Comparison of ENCODE assay signal across 9 cellular contexts in the genomic region with DNA sequence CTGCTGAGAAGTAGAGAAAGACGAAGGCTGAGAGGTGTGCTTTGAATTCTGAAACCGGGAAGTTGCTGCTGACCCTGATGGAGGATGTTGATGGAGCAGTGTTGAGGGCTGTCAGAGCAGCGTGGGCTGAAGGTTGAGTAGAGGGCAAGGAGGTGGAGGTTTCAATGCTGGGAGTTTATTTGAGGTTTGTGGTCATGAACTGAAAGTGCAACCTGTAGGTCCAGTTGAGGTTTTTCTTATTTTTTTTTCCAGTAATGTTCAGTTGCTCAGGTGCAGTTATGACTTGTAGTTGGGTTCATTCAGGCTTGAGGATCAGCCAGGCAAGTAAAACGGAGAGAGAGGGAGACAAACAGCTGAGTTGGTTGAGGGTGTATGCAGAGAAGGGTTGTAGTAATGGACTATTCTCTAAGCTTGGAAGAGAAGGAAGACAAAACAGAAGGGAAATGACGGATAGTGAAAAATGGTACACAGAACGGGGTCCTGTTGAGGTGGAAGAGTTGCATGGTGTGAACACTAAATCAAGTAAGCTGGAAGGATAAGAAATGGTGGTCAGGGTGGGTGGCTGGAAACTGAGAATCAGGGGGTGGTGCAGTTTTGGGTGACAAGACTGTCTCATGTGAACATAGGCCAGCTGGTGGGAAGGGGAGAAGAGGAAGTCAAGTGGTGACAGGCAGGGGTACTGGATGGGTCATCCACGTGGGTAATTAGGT. TPM values are rescaled to one million over a fixed set of nuclear protein-coding genes. Genes with fewer than 3 reads are reported as not detected.
DNase-seq lines count a peak whose midpoint lies in the region; ATAC-seq and TF ChIP-seq lines count a peak whose summit lies in the region.
"Had no signal": no experiment of that assay in that cellular context is flagged by ENCODE, and none has a peak within 500 bp of the region (broad histone marks: within the 10 kb centered on the region; RNA-seq: fewer than 3 reads in every experiment).

No MANE protein-coding gene starts in this region.

- ATAC-seq in GM21515 (IDR thresholded peaks at IDR 0.05; ENCODE audit: unreplicated experiment) (peak; percentile 69), Right ventricle myocardium superior (ENCODE audit: poor library complexity) (no peak)
- peak; percentile 92 for ATAC-seq in central memory CD8-positive, alpha-beta T cell (replicated peaks; ENCODE audit: extremely low read depth, poor library complexity, severe bottlenecking)

- no peaks in the 10 kb centered on the region for H3K9me3 ChIP-seq in BE2C

- H3K4me3 Mint-ChIP-seq in central memory CD8-positive, alpha-beta T cell, result peak overlapping the region; percentile 44

- H3K4me1 Mint-ChIP-seq in central memory CD8-positive, alpha-beta T cell, result peaks cover 21% of the 10 kb centered on the region

- H3K4me1 ChIP-seq in BE2C, result no peaks in the 10 kb centered on the region

- in situ Hi-C loops in KBM-7 (cut with MboI; ENCODE audit: low pct_unique_long_range_greater_than_20kb, low sequenced_read_pairs), result no loop called here

- peak overlapping the region; percentile 66 for H3K27ac Mint-ChIP-seq in central memory CD8-positive, alpha-beta T cell (ENCODE audit: low read depth)

- H3K27me3 Mint-ChIP-seq in central memory CD8-positive, alpha-beta T cell, result no peaks in the 10 kb centered on the region

- no peaks in the 10 kb centered on the region for H3K9me3 Mint-ChIP-seq in central memory CD8-positive, alpha-beta T cell

- no peaks in the 10 kb centered on the region for H3K27me3 ChIP-seq in BE2C

- H3K4me3 ChIP-seq in GM08714 (ENCODE audit: low read length), result peak overlapping the region; percentile 40; the same call in 1 of the 2 replicates
- no peak overlapping the region for H3K4me3 ChIP-seq in BE2C (ENCODE audit: low read depth, low read length)

- DNase-seq in KBM-7, result peak; percentile 50
- no peak for DNase-seq in central memory CD8-positive, alpha-beta T cell (ENCODE audit: low spot score in 2 of 2)
- DNase-seq in ecto neural progenitor cell (ENCODE audit: low spot score), result no peak
- no peak for DNase-seq in Right ventricle myocardium superior
- no peak for DNase-seq in NOMO-1 treated with dmso at 0.1 percent for 144 hours (lab: John Stamatoyannopoulos, UW; ENCODE audit: unreplicated experiment)
- no peak for DNase-seq in BE2C

- no peaks in the 10 kb centered on the region for H3K36me3 ChIP-seq in BE2C

- H3K36me3 Mint-ChIP-seq in central memory CD8-positive, alpha-beta T cell (ENCODE audit: insufficient read depth), result no peaks in the 10 kb centered on the region

- intact Hi-C loops in Right ventricle myocardium superior (cut with DNase I), result no loop called here

- TF ChIP-seq CTCF in BE2C (IDR thresholded peaks at IDR 0.05; ENCODE audit: low read depth, low read length), result no peak

RNA-seq across cellular contexts. Expression of gene UBE2G1, which starts 8.7 kb away (rescaled TPM):
- total RNA-seq in Right ventricle myocardium superior, result 107 TPM
- polyA plus RNA-seq in BE2C (2012; ENCODE audit: insufficient read depth, insufficient read length, low read depth), result 36.5 TPM

RNA-seq across cellular contexts. Expression of gene SPNS3, which starts 58.5 kb away (rescaled TPM):
- 0.24 TPM for total RNA-seq in Right ventricle myocardium superior
- polyA plus RNA-seq in BE2C (2012; ENCODE audit: insufficient read depth, insufficient read length, low read depth), result 0.51 TPM
- total RNA-seq: skeletal muscle tissue had no signal
